In genomic region chr21:31945116-31945515, GRCh38 we compare ENCODE assay signal across 20 cellular contexts.
DNase-seq lines count a peak whose midpoint lies in the region; ATAC-seq, FAIRE-seq and TF ChIP-seq lines count a peak whose summit lies in the region.
"Had no signal": no experiment of that assay in that cellular context is flagged by ENCODE, and none has a peak within 500 bp of the region (broad histone marks: within the 10 kb centered on the region; RNA-seq: fewer than 3 reads in every experiment).

No MANE protein-coding gene starts in this region.

- H3K36me3 Mint-ChIP-seq in neural crest cell (ENCODE audit: low read depth): peaks cover 42% of the 10 kb centered on the region
- H3K36me3 Mint-ChIP-seq in stimulated activated effector memory CD8-positive, alpha-beta T cell treated with anti-CD3 and anti-CD28 coated beads, Interleukin-12 subunit alpha, Interleukin-12 subunit beta, amount 100 ng/mL, for 72 hours: no peaks in the 10 kb centered on the region
- H3K36me3 Mint-ChIP-seq: CD8-positive, alpha-beta memory T cell; IgD-negative memory B cell had no signal

- H3K4me3 Mint-ChIP-seq in neural crest cell: peak overlapping the region; percentile 28
- no peak overlapping the region for H3K4me3 Mint-ChIP-seq in stimulated activated effector memory CD8-positive, alpha-beta T cell treated with anti-CD3 and anti-CD28 coated beads, Interleukin-12 subunit alpha, Interleukin-12 subunit beta, amount 100 ng/mL, for 72 hours
- H3K4me3 Mint-ChIP-seq: CD8-positive, alpha-beta memory T cell; IgD-negative memory B cell had no signal

- TF ChIP-seq CTCF in D721Med (IDR thresholded peaks at IDR 0.05; ENCODE audit: insufficient read depth, missing control alignments): no peak
- no peak for TF ChIP-seq CTCF in fibroblast of lung (conservative IDR thresholded peaks at IDR 0.05 in 1 of 2, IDR thresholded peaks at IDR 0.05 in 1 of 2; ENCODE audit: low read depth in 1 of 2, low read length in 2 of 2)
- TF ChIP-seq CTCF in neural crest cell (conservative IDR thresholded peaks at IDR 0.05): no peak

- H3K9me3 Mint-ChIP-seq in neural crest cell: no peaks in the 10 kb centered on the region
- no peaks in the 10 kb centered on the region for H3K9me3 Mint-ChIP-seq in stimulated activated effector memory CD8-positive, alpha-beta T cell treated with anti-CD3 and anti-CD28 coated beads, Interleukin-12 subunit alpha, Interleukin-12 subunit beta, amount 100 ng/mL, for 72 hours

- DNase-seq in D721Med (ENCODE audit: insufficient read length, low spot score) (no peak), SJCRH30 (no peak), fibroblast of lung (ENCODE audit: low read depth in 2 of 2) (no peak), neural crest cell (ENCODE audit: low read depth, low spot score) (no peak), nucleus accumbens (lab: John Stamatoyannopoulos, UW) (no peak)
- DNase-seq in stimulated activated effector memory CD8-positive, alpha-beta T cell treated with anti-CD3 and anti-CD28 coated beads, Interleukin-12 subunit alpha, Interleukin-12 subunit beta, amount 100 ng/mL, for 72 hours (ENCODE audit: low spot score in 2 of 2): no peak
- no peak for DNase-seq in stimulated activated CD8-positive, alpha-beta memory T cell treated with anti-CD3 and anti-CD28 coated beads, Interleukin-4, amount 100 ng/mL, for 48 hours
- DNase-seq: CD8-positive, alpha-beta memory T cell; DND-41; GF-D8; GOT3; NCI-H187; NCI-H345; NCI-H526 treated with DMSO at 0.1 percent for 48 hours; NK-92 treated with Interleukin-12 subunit alpha and Interleukin-12 subunit beta, amount 100 ng/mL, for 24 hours; SHP77 treated with DMSO at 0.1 percent for 48 hours had no signal

- FAIRE-seq in D721Med (lab: Jason Lieb, UNC): peak; percentile 35
- FAIRE-seq: GM12891 had no signal

- H3K4me2 ChIP-seq in fibroblast of lung (ENCODE audit: extremely low read depth, insufficient read depth, low read length): peak overlapping the region; percentile 40
- H3K4me2 ChIP-seq: BLaER1 had no signal

- no peaks in the 10 kb centered on the region for H3K27me3 Mint-ChIP-seq in neural crest cell (ENCODE audit: low read depth)

- H3K27ac Mint-ChIP-seq in neural crest cell (ENCODE audit: unreplicated experiment): peak overlapping the region; percentile 81
- no peak overlapping the region for H3K27ac Mint-ChIP-seq in stimulated activated effector memory CD8-positive, alpha-beta T cell treated with anti-CD3 and anti-CD28 coated beads, Interleukin-12 subunit alpha, Interleukin-12 subunit beta, amount 100 ng/mL, for 72 hours
- H3K27ac Mint-ChIP-seq: IgD-negative memory B cell had no signal

- H3K4me1 Mint-ChIP-seq in neural crest cell: peaks cover 36% of the 10 kb centered on the region
- peaks cover 9% of the 10 kb centered on the region for H3K4me1 Mint-ChIP-seq in stimulated activated effector memory CD8-positive, alpha-beta T cell treated with anti-CD3 and anti-CD28 coated beads, Interleukin-12 subunit alpha, Interleukin-12 subunit beta, amount 100 ng/mL, for 72 hours
- H3K4me1 Mint-ChIP-seq: IgD-negative memory B cell had no signal

- H3K27ac ChIP-seq in SJCRH30 (peak overlapping the region; percentile 11; the same call in 1 of the 2 replicates), fibroblast of lung (ENCODE audit: insufficient read depth, low read length) (no peak overlapping the region)
- H3K27ac ChIP-seq: BLaER1 had no signal

- H3K36me3 ChIP-seq in SJCRH30 (peaks cover 86% of the 10 kb centered on the region), fibroblast of lung (ENCODE audit: control insufficient read depth, insufficient read depth, low read length) (no peaks in the 10 kb centered on the region)

- H4K20me1 ChIP-seq in fibroblast of lung (ENCODE audit: control insufficient read depth, extremely low read depth, insufficient read depth, low read length): peaks cover 1% of the 10 kb centered on the region
- H4K20me1 ChIP-seq: BLaER1 had no signal

- H3K4me1 ChIP-seq in SJCRH30 (peaks cover 14% of the 10 kb centered on the region), fibroblast of lung (ENCODE audit: control insufficient read depth, extremely low read depth, insufficient read depth, low read length) (no peaks in the 10 kb centered on the region)
- H3K4me1 ChIP-seq: BLaER1 had no signal

- ATAC-seq in stimulated activated effector memory CD8-positive, alpha-beta T cell treated with anti-CD3 and anti-CD28 coated beads, Interleukin-12 subunit alpha, Interleukin-12 subunit beta, amount 100 ng/mL, for 72 hours: no peak
- no peak for ATAC-seq in HG02884 (IDR thresholded peaks at IDR 0.05; ENCODE audit: unreplicated experiment)

- H3K27me3 ChIP-seq in SJCRH30: no peaks in the 10 kb centered on the region
- no peaks in the 10 kb centered on the region for H3K27me3 ChIP-seq in fibroblast of lung (ENCODE audit: control insufficient read depth, insufficient read depth, low read length)
- H3K27me3 ChIP-seq: BLaER1 had no signal

- no peaks in the 10 kb centered on the region for H3K79me2 ChIP-seq in fibroblast of lung (ENCODE audit: control insufficient read depth, insufficient read depth, low read length)

- H3K4me3 ChIP-seq in SJCRH30 (no peak overlapping the region), fibroblast of lung (replicated peaks in 1 of 4; ENCODE audit: control extremely low read depth in 1 of 4, insufficient read depth in 1 of 4, low read depth in 3 of 4, low read length in 4 of 4) (no peak overlapping the region)
- H3K4me3 ChIP-seq: BLaER1 had no signal

- no peak overlapping the region for H2AFZ ChIP-seq in fibroblast of lung (ENCODE audit: low read length)

- H3K9me3 ChIP-seq in SJCRH30 (replicated peaks): no peaks in the 10 kb centered on the region
- H3K9me3 ChIP-seq in fibroblast of lung (ENCODE audit: control insufficient read depth, insufficient read depth, low read depth, low read length): no peaks in the 10 kb centered on the region
- H3K9me3 ChIP-seq: BLaER1 had no signal

- H3K9ac ChIP-seq in fibroblast of lung (ENCODE audit: insufficient read depth, low read length): no peak overlapping the region
- H3K9ac ChIP-seq: BLaER1 had no signal
